9 cellular contexts compared by ENCODE assay signal in genomic region chr16:21001262-21001661, GRCh38.
DNase-seq lines count a peak whose midpoint lies in the region; ATAC-seq and TF ChIP-seq lines count a peak whose summit lies in the region.
"Had no signal": no experiment of that assay in that cellular context is flagged by ENCODE, and none has a peak within 500 bp of the region (broad histone marks: within the 10 kb centered on the region; RNA-seq: fewer than 3 reads in every experiment).

No MANE protein-coding gene starts in this region.

- H3K27ac Mint-ChIP-seq in stimulated activated naive CD8-positive, alpha-beta T cell treated with anti-CD3 and anti-CD28 coated beads, Interleukin-15, amount 100 ng/mL, for 72 hours = no peak overlapping the region

- H3K4me1 ChIP-seq in Peyer's patch = no peaks in the 10 kb centered on the region

- H3K4me3 ChIP-seq in Peyer's patch (no peak overlapping the region), fibroblast of the aortic adventitia (ENCODE audit: low read depth, low read length) (no peak overlapping the region)

- no peaks in the 10 kb centered on the region for H3K9me3 Mint-ChIP-seq in stimulated activated naive CD8-positive, alpha-beta T cell treated with anti-CD3 and anti-CD28 coated beads, Interleukin-15, amount 100 ng/mL, for 72 hours
- H3K9me3 Mint-ChIP-seq: naive B cell had no signal

- H3K27ac ChIP-seq in Peyer's patch = no peak overlapping the region

- no peaks in the 10 kb centered on the region for H3K9me3 ChIP-seq in Peyer's patch

- peak; percentile 42 for ATAC-seq in stimulated activated naive CD8-positive, alpha-beta T cell treated with anti-CD3 and anti-CD28 coated beads, Interleukin-15, amount 100 ng/mL, for 72 hours
- ATAC-seq in GM21619 (IDR thresholded peaks at IDR 0.05; ENCODE audit: unreplicated experiment) = no peak

- no peaks in the 10 kb centered on the region for H3K27me3 ChIP-seq in Peyer's patch

- no peaks in the 10 kb centered on the region for H3K36me3 ChIP-seq in Peyer's patch

- H3K27me3 Mint-ChIP-seq in stimulated activated naive CD8-positive, alpha-beta T cell treated with anti-CD3 and anti-CD28 coated beads, Interleukin-15, amount 100 ng/mL, for 72 hours = peaks cover 21% of the 10 kb centered on the region

- no peak overlapping the region for H3K4me3 Mint-ChIP-seq in stimulated activated naive CD8-positive, alpha-beta T cell treated with anti-CD3 and anti-CD28 coated beads, Interleukin-15, amount 100 ng/mL, for 72 hours
- H3K4me3 Mint-ChIP-seq: naive B cell had no signal

- H3K4me1 Mint-ChIP-seq in stimulated activated naive CD8-positive, alpha-beta T cell treated with anti-CD3 and anti-CD28 coated beads, Interleukin-15, amount 100 ng/mL, for 72 hours = no peaks in the 10 kb centered on the region
- H3K4me1 Mint-ChIP-seq: naive B cell had no signal

- TF ChIP-seq POLR2A in Peyer's patch (IDR thresholded peaks at IDR 0.05) = no peak

- DNase-seq in activated naive CD4-positive, alpha-beta T cell treated with Interleukin-2 at 50 U/mL for 16 hours = peak; percentile 11
- no peak for DNase-seq in activated naive CD4-positive, alpha-beta T cell (lab: John Stamatoyannopoulos, UW)
- DNase-seq in Peyer's patch (no peak), fibroblast of the aortic adventitia (ENCODE audit: low read depth) (peak; percentile 26), NOMO-1 (lab: John Stamatoyannopoulos, UW; ENCODE audit: unreplicated experiment in 2 of 2) (no peak), amygdala (lab: John Stamatoyannopoulos, UW) (no peak)
- DNase-seq in stimulated activated naive CD8-positive, alpha-beta T cell treated with anti-CD3 and anti-CD28 coated beads, Interleukin-15, amount 100 ng/mL, for 72 hours = peak in 1 of 2 donors; percentile 23
- DNase-seq: naive B cell had no signal

- TF ChIP-seq CTCF in Peyer's patch (IDR thresholded peaks at IDR 0.05) = peak in 4 of 6 experiments; percentile 19 to 36 (median 31)
- peak; percentile 45 for TF ChIP-seq CTCF in fibroblast of the aortic adventitia (IDR thresholded peaks at IDR 0.05; ENCODE audit: insufficient read depth, low read length)

Comparison
In these comparisons a context has a peak if more than half of its experiments do, and no peak if none do; other contexts are left out.
1. DNase-seq: peak in activated naive CD4-positive, alpha-beta T cell treated with Interleukin-2 at 50 U/mL for 16 hours (single experiment) and fibroblast of the aortic adventitia (single experiment); none in activated naive CD4-positive, alpha-beta T cell (0 of 4), Peyer's patch (0 of 3), NOMO-1 (0 of 2) and amygdala (0 of 56).